In the genomic region with DNA sequence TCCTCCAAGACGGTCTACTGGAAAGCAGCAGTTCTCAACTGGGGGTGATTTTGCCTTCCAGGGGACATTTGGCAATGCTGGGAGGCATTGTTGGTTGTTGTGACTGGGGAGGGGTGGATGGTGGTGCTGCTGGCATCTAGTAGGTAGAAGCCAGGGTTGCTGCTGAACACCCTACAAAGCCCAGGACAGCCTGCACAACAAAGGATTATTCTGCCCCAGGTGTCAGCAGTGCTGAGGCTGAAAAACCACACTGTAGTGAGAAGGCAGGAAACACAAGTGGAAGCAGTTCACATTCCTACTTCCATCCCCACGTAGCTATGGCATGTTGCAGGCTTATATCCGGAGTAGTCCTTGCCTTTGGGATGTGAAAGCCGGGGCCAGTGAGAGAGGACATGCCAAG, we compare ENCODE assay signal across 24 cellular contexts.
DNase-seq lines count a peak whose midpoint lies in the region; ATAC-seq and TF ChIP-seq lines count a peak whose summit lies in the region.
"Had no signal": no experiment of that assay in that cellular context is flagged by ENCODE, and none has a peak within 500 bp of the region (broad histone marks: within the 10 kb centered on the region; RNA-seq: fewer than 3 reads in every experiment).

No MANE protein-coding gene starts in this region.

- TF ChIP-seq CTCF in CD4-positive, alpha-beta T cell (IDR thresholded peaks at IDR 0.05), result no peak
- TF ChIP-seq CTCF in DND-41 (IDR thresholded peaks at IDR 0.05; ENCODE audit: borderline replicate concordance, extremely low read depth, low read length, poor library complexity, severe bottlenecking), result no peak
- no peak for TF ChIP-seq CTCF in suprapubic skin (IDR thresholded peaks at IDR 0.05)

- H3K4me1 ChIP-seq in DND-41 (ENCODE audit: insufficient read depth, low read length) (peaks cover 63% of the 10 kb centered on the region), suprapubic skin (no peaks in the 10 kb centered on the region)
- peaks cover 41 to 61% of the 10 kb centered on the region in 2 donors for H3K4me1 ChIP-seq in naive thymus-derived CD4-positive, alpha-beta T cell (ENCODE audit: control insufficient read depth in 2 of 2, insufficient read depth in 2 of 2, low read length in 2 of 2)
- H3K4me1 ChIP-seq: esophagus muscularis mucosa, heart left ventricle had no signal

- no peak overlapping the region for H3K27ac ChIP-seq in CD4-positive, alpha-beta T cell (ENCODE audit: low read depth, low read length)
- H3K27ac ChIP-seq in DND-41 (ENCODE audit: low read length) (peak overlapping the region; percentile 97), suprapubic skin (no peak overlapping the region)
- H3K27ac ChIP-seq in naive thymus-derived CD4-positive, alpha-beta T cell (ENCODE audit: low read depth, low read length), result peak overlapping the region; percentile 25
- H3K27ac ChIP-seq: esophagus muscularis mucosa, heart left ventricle had no signal

- no peak for TF ChIP-seq EP300 in suprapubic skin (IDR thresholded peaks at IDR 0.05)

- no peak for TF ChIP-seq POLR2A in suprapubic skin (IDR thresholded peaks at IDR 0.05)

- H3K4me3 Mint-ChIP-seq in CD4-positive, alpha-beta T cell, result peak overlapping the region; percentile 70
- no peak overlapping the region for H3K4me3 Mint-ChIP-seq in T-helper 17 cell
- peak overlapping the region in 8 of 10 donors; percentile 20 to 69 (median 60) for H3K4me3 Mint-ChIP-seq in naive thymus-derived CD4-positive, alpha-beta T cell
- H3K4me3 Mint-ChIP-seq: activated naive CD8-positive, alpha-beta T cell treated with anti-CD3 and anti-CD28 coated beads, Interleukin-2, amount 10 ng/mL, durations not matched to agents 7 days and 5 days; activated T-helper 1 cell treated with anti-CD3 and anti-CD28 coated beads, Interleukin-12 subunit alpha, Interleukin-12 subunit beta, Interleukin-2, Interleukin-4 antibody, amounts not matched to agents 30 ng/mL and 10 ng/mL and 1 ng/mL, durations not matched to agents 14 hours and 24 hours and 36 hours; dendritic cell treated with granulocyte-macrophage colony-stimulating factor and Interleukin-4, amounts not matched to agents 40 ng/mL and 50 ng/mL, for 4 days; type B pancreatic cell; WTC11 had no signal

- H3K4me3 ChIP-seq in DND-41 (ENCODE audit: low read depth in 1 of 2, low read length in 2 of 2) (no peak overlapping the region), suprapubic skin (no peak overlapping the region)
- H3K4me3 ChIP-seq in naive thymus-derived CD4-positive, alpha-beta T cell (ENCODE audit: low read length), result no peak overlapping the region
- H3K4me3 ChIP-seq: esophagus muscularis mucosa, heart left ventricle had no signal

- H3K36me3 ChIP-seq in DND-41 (ENCODE audit: insufficient read depth, low read length) (no peaks in the 10 kb centered on the region), suprapubic skin (no peaks in the 10 kb centered on the region)
- H3K36me3 ChIP-seq in naive thymus-derived CD4-positive, alpha-beta T cell (ENCODE audit: control insufficient read depth in 2 of 3, insufficient read depth in 3 of 3, low read length in 3 of 3), result peaks cover 0 to 13% (median 0%) of the 10 kb centered on the region in 3 experiments
- H3K36me3 ChIP-seq: esophagus muscularis mucosa had no signal

- intact Hi-C loops in CD4-positive, alpha-beta T cell (cut with DNase I, micrococcal nuclease), result loop anchor here in 1 of 2 experiments (10.0 kb wide), 1 partner anchor 463 kb away; no protein-coding TSS in a partner anchor
- intact Hi-C loops in naive thymus-derived CD4-positive, alpha-beta T cell (cut with micrococcal nuclease), result loop anchor here in 1 of 2 donors (1.0 to 10.0 kb wide), 2 partner anchors 8 to 807 kb away; partner anchors contain the start of gene ELMO1

- CTCF ChIA-PET in CD4-positive, alpha-beta T cell (lab: Charles Lee), result no interaction called here
- CTCF ChIA-PET in naive thymus-derived CD4-positive, alpha-beta T cell (lab: Charles Lee), result interaction anchor here (3.3 to 4.1 kb wide), 2 partner anchors 33 to 41 kb away, joined by 11 to 31 read pairs; no protein-coding TSS in a partner anchor

- no peaks in the 10 kb centered on the region for H3K27me3 Mint-ChIP-seq in CD4-positive, alpha-beta T cell
- peaks cover 4% of the 10 kb centered on the region for H3K27me3 Mint-ChIP-seq in T-helper 17 cell
- H3K27me3 Mint-ChIP-seq in naive thymus-derived CD4-positive, alpha-beta T cell, result no peaks in the 10 kb centered on the region
- H3K27me3 Mint-ChIP-seq: activated naive CD8-positive, alpha-beta T cell treated with anti-CD3 and anti-CD28 coated beads, Interleukin-2, amount 10 ng/mL, durations not matched to agents 7 days and 5 days; dendritic cell treated with granulocyte-macrophage colony-stimulating factor and Interleukin-4, amounts not matched to agents 40 ng/mL and 50 ng/mL, for 4 days had no signal

- peak overlapping the region; percentile 26 for H3K9ac ChIP-seq in DND-41 (ENCODE audit: low read depth, low read length)

- peaks cover 29% of the 10 kb centered on the region for H3K36me3 Mint-ChIP-seq in CD4-positive, alpha-beta T cell (ENCODE audit: low read depth)
- peaks cover 2% of the 10 kb centered on the region for H3K36me3 Mint-ChIP-seq in T-helper 17 cell (ENCODE audit: low read depth)
- peaks cover 0 to 42% (median 4%) of the 10 kb centered on the region in 5 donors for H3K36me3 Mint-ChIP-seq in naive thymus-derived CD4-positive, alpha-beta T cell
- H3K36me3 Mint-ChIP-seq: type B pancreatic cell, WTC11 had no signal

- H2AFZ ChIP-seq in DND-41 (ENCODE audit: low read depth, low read length), result no peak overlapping the region

- H3K79me2 ChIP-seq in DND-41 (ENCODE audit: insufficient read depth, low read length), result no peaks in the 10 kb centered on the region

- peaks cover 77% of the 10 kb centered on the region for H3K4me1 Mint-ChIP-seq in CD4-positive, alpha-beta T cell (ENCODE audit: low read depth)
- peaks cover 33% of the 10 kb centered on the region for H3K4me1 Mint-ChIP-seq in T-helper 17 cell
- peaks cover 35 to 88% (median 79%) of the 10 kb centered on the region in 7 donors for H3K4me1 Mint-ChIP-seq in naive thymus-derived CD4-positive, alpha-beta T cell

- 63% methylated on average over 4 of the region's 4 CpGs for WGBS in suprapubic skin

- no peaks in the 10 kb centered on the region for H3K9me3 ChIP-seq in CD4-positive, alpha-beta T cell (ENCODE audit: control insufficient read depth, low read length)
- no peaks in the 10 kb centered on the region for H3K9me3 ChIP-seq in DND-41 (ENCODE audit: insufficient read depth, low read length, severe bottlenecking)
- no peaks in the 10 kb centered on the region for H3K9me3 ChIP-seq in T-helper 17 cell (ENCODE audit: control insufficient read depth, low read length, poor library complexity, severe bottlenecking)
- H3K9me3 ChIP-seq in naive thymus-derived CD4-positive, alpha-beta T cell (ENCODE audit: control insufficient read depth in 2 of 3, low read length in 3 of 3), result no peaks in the 10 kb centered on the region
- no peaks in the 10 kb centered on the region for H3K9me3 ChIP-seq in suprapubic skin
- H3K9me3 ChIP-seq: esophagus muscularis mucosa, heart left ventricle had no signal

- ATAC-seq in CD4-positive, alpha-beta T cell (ENCODE audit: poor library complexity), result peak; percentile 35
- peak; percentile 75 for ATAC-seq in DND-41 (ENCODE audit: insufficient read depth, low read depth)
- ATAC-seq in T-helper 17 cell, result no peak
- ATAC-seq in naive thymus-derived CD4-positive, alpha-beta T cell, result no peak
- ATAC-seq: heart left ventricle, WTC11 had no signal

- POLR2A ChIA-PET in CD4-positive, alpha-beta T cell (lab: Charles Lee), result interaction anchor here (0.9 to 4.1 kb wide), 4 partner anchors 10 to 41 kb away, joined by 4 to 26 read pairs (median 14); no protein-coding TSS in a partner anchor
- POLR2A ChIA-PET in naive thymus-derived CD4-positive, alpha-beta T cell (lab: Charles Lee), result interaction anchor here (0.8 to 1.4 kb wide), 5 partner anchors 32 to 812 kb away, joined by 3 to 4 read pairs (median 4); no protein-coding TSS in a partner anchor

- H3K9me3 Mint-ChIP-seq in CD4-positive, alpha-beta T cell, result no peaks in the 10 kb centered on the region
- no peaks in the 10 kb centered on the region for H3K9me3 Mint-ChIP-seq in naive thymus-derived CD4-positive, alpha-beta T cell
- H3K9me3 Mint-ChIP-seq: activated naive CD8-positive, alpha-beta T cell treated with anti-CD3 and anti-CD28 coated beads, Interleukin-2, amount 10 ng/mL, durations not matched to agents 7 days and 5 days; activated T-helper 1 cell treated with anti-CD3 and anti-CD28 coated beads, Interleukin-12 subunit alpha, Interleukin-12 subunit beta, Interleukin-2, Interleukin-4 antibody, amounts not matched to agents 30 ng/mL and 10 ng/mL and 1 ng/mL, durations not matched to agents 14 hours and 24 hours and 36 hours; dendritic cell treated with granulocyte-macrophage colony-stimulating factor and Interleukin-4, amounts not matched to agents 40 ng/mL and 50 ng/mL, for 4 days; WTC11 had no signal

- no peaks in the 10 kb centered on the region for H4K20me1 ChIP-seq in DND-41 (ENCODE audit: insufficient read depth, low read length)

- peak overlapping the region; percentile 91 for H3K27ac Mint-ChIP-seq in CD4-positive, alpha-beta T cell
- H3K27ac Mint-ChIP-seq in T-helper 17 cell, result peak overlapping the region; percentile 91
- H3K27ac Mint-ChIP-seq in naive thymus-derived CD4-positive, alpha-beta T cell, result peak overlapping the region; percentile 65 to 99 (median 95)
- H3K27ac Mint-ChIP-seq: activated T-helper 1 cell treated with anti-CD3 and anti-CD28 coated beads, Interleukin-12 subunit alpha, Interleukin-12 subunit beta, Interleukin-2, Interleukin-4 antibody, amounts not matched to agents 30 ng/mL and 10 ng/mL and 1 ng/mL, durations not matched to agents 14 hours and 24 hours and 36 hours; dendritic cell treated with granulocyte-macrophage colony-stimulating factor and Interleukin-4, amounts not matched to agents 40 ng/mL and 50 ng/mL, for 4 days; type B pancreatic cell; WTC11 had no signal

- H3K4me2 ChIP-seq in DND-41 (ENCODE audit: insufficient read depth, low read length), result 0 out of 2 replicates have a peak overlapping the region, but pooled peaks have one; percentile 8

- peak in 1 of 10 experiments; percentile 2 for DNase-seq in CD4-positive, alpha-beta T cell
- DNase-seq in DND-41 (peak; percentile 76), T-helper 17 cell (no peak), activated gamma-delta T cell treated with Interleukin-2 at 50 U/mL for 16 hours (no peak), globus pallidus (ENCODE audit: low spot score) (no peak), suprapubic skin (ENCODE audit: low spot score in 2 of 2) (no peak)
- peak in 4 of 9 donors; percentile 8 to 28 (median 25) for DNase-seq in naive thymus-derived CD4-positive, alpha-beta T cell
- DNase-seq: activated naive CD8-positive, alpha-beta T cell treated with anti-CD3 and anti-CD28 coated beads, Interleukin-2, amount 10 ng/mL, durations not matched to agents 7 days and 5 days; aorta; C1 segment of cervical spinal cord; foreskin fibroblast; heart left ventricle; kidney; NCI-H446; NCI-H774; nucleus accumbens; SIG-M5; stimulated activated CD4-positive, alpha-beta T cell treated with anti-CD3 and anti-CD28 coated beads, Interleukin-4, amount 100 ng/mL, for 24 hours; T1000 had no signal

- no peaks in the 10 kb centered on the region for H3K27me3 ChIP-seq in CD4-positive, alpha-beta T cell (ENCODE audit: control insufficient read depth, insufficient read depth, low read length)
- H3K27me3 ChIP-seq in DND-41 (ENCODE audit: insufficient read depth, low read length, poor library complexity), result no peaks in the 10 kb centered on the region
- no peaks in the 10 kb centered on the region for H3K27me3 ChIP-seq in naive thymus-derived CD4-positive, alpha-beta T cell (ENCODE audit: control insufficient read depth in 2 of 2, insufficient read depth in 2 of 2, low read length in 2 of 2)
- no peaks in the 10 kb centered on the region for H3K27me3 ChIP-seq in suprapubic skin
- H3K27me3 ChIP-seq: heart left ventricle had no signal

Comparison
In these comparisons a context has a peak if more than half of its experiments do, and no peak if none do; other contexts are left out.
1. ATAC-seq: peak in CD4-positive, alpha-beta T cell (single experiment) and DND-41 (single experiment); none in T-helper 17 cell (single experiment) and naive thymus-derived CD4-positive, alpha-beta T cell (single experiment).
2. H3K27ac ChIP-seq: peak in DND-41 (single experiment) and naive thymus-derived CD4-positive, alpha-beta T cell (single experiment); none in CD4-positive, alpha-beta T cell (single experiment) and suprapubic skin (single experiment).
3. Peak in every context shown above with its lines, with median percentiles within 50 percentile points of each other: H3K27ac Mint-ChIP-seq.